ENCODE assay signal across 8 cellular contexts in the genomic region with DNA sequence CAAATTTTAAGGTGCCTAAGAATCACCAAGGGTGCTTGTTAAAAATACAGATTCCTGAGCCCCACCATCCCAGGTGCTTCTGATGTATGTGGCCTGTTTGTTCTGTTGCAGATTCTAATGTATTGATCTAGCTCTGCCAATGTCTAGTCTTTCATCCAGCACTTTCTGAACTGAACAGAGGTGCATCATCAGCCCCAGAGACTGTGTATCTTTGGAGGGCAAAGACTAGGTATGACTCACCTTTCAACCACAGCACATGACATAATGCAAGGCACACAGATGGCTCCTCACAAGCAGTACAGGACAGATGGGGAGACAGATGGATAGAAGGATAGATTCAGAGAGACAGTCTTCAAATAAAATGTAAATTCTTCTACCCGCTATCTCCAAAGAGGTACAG. TPM values are rescaled to one million over a fixed set of nuclear protein-coding genes. Genes with fewer than 3 reads are reported as not detected.
A peak's percentile ranks its signal among the peaks of the same experiment; 100 is the strongest.
DNase-seq lines count a peak whose midpoint lies in the region; ATAC-seq lines count a peak whose summit lies in the region.

No MANE protein-coding gene starts in this region.

- ATAC-seq in GM21360 (IDR thresholded peaks at IDR 0.05; ENCODE audit: unreplicated experiment) = peak; percentile 73
- peak; percentile 77 for ATAC-seq in HG03469 (IDR thresholded peaks at IDR 0.05; ENCODE audit: unreplicated experiment)

- intact Hi-C loops in posterior cingulate gyrus (cut with DNase I) = no loop called here

- DNase-seq in Daoy (ENCODE audit: low read depth) (peak; percentile 78), germinal center (ENCODE audit: low spot score) (no peak), NCI-H2107 treated with DMSO at 0.1 percent for 48 hours (lab: John Stamatoyannopoulos, UW; ENCODE audit: unreplicated experiment) (no peak), posterior cingulate gyrus (no peak)
- DNase-seq in activated naive CD4-positive, alpha-beta T cell treated with anti-CD3 and anti-CD28 coated beads, Interleukin-2, amount 50 U/mL, for 16 hours = peak; percentile 22
- DNase-seq in stimulated activated CD4-positive, alpha-beta T cell treated with anti-CD3 and anti-CD28 coated beads, Interleukin-1b, Interleukin-23, amount 100 ng/mL, for 48 hours = peak; percentile 57

RNA-seq across cellular contexts. Expression of gene CD58, which starts 32.3 kb away (rescaled TPM):
- total RNA-seq in Daoy (2014; rRNA removed; shearing (Covaris generic)) = 41.9 and 49.0 TPM in 2 replicates

Comparison
In these comparisons a context has a peak if more than half of its experiments do, and no peak if none do; other contexts are left out.
1. DNase-seq: peak in Daoy (single experiment), activated naive CD4-positive, alpha-beta T cell treated with anti-CD3 and anti-CD28 coated beads, Interleukin-2, amount 50 U/mL, for 16 hours (single experiment) and stimulated activated CD4-positive, alpha-beta T cell treated with anti-CD3 and anti-CD28 coated beads, Interleukin-1b, Interleukin-23, amount 100 ng/mL, for 48 hours (single experiment); none in germinal center (single experiment), NCI-H2107 treated with DMSO at 0.1 percent for 48 hours (single experiment) and posterior cingulate gyrus (0 of 10).